In the genomic region with DNA sequence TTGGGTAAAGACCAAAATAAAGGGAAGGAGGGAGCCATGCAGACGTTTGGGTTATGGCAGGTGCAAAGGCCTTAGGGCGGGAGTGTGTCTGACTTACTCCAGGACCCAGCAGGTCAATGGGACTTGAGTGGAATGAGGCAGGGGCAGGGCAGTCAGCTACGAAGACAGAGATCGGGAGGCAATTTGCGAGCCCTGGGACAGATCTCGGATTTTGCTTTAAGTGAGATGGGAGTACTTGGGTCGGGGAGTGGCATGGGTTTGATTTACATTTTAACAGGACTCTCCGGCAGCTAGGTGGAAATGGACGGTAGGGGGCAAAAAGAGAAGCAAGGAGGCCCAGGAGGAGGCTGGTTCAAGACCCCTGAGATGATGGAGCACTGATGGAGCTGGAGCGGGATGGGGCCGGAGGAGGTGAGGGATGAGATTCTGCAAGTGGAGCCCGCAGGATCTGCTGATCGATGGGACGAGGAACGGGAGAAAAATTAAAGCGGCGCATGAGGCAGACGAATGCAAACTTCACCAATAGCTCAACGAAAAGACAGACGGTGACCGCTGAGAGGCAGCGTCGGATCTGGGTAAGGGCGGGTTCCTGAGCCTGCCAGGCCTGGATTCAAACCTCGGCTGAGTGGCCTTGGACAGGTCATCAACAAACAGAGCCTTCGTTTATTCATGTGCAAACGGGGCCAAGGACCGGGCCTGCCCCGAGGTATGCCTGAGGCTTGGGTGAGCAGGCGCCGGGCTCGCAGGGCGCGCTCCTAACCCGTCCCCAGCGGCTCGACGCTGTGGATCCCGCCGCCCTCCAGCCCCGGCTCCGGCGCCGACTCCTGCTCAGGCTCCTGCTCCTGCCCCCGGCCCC, we compare ENCODE assay signal across 8 cellular contexts. TPM values are rescaled to one million over a fixed set of nuclear protein-coding genes. Genes with fewer than 3 reads are reported as not detected.
DNase-seq lines count a peak whose midpoint lies in the region; ATAC-seq and TF ChIP-seq lines count a peak whose summit lies in the region.

No MANE protein-coding gene starts in this region.

- H3K9ac ChIP-seq in PC-3 (ENCODE audit: low read length), result peak overlapping the region; percentile 98
- H3K9ac ChIP-seq in neuronal stem cell (ENCODE audit: low read depth, low read length, poor library complexity), result peak overlapping the region; percentile 71

- H3K27me3 ChIP-seq in DOHH2 (ENCODE audit: control insufficient read depth, low read length), result no peaks in the 10 kb centered on the region
- no peaks in the 10 kb centered on the region for H3K27me3 ChIP-seq in PC-3 (ENCODE audit: low read length)
- H3K27me3 ChIP-seq in gastroesophageal sphincter, result no peaks in the 10 kb centered on the region
- no peaks in the 10 kb centered on the region for H3K27me3 ChIP-seq in neuronal stem cell (ENCODE audit: control insufficient read depth in 3 of 3, insufficient read depth in 3 of 3, low read depth in 1 of 3, low read length in 3 of 3)

- TF ChIP-seq CTCF in DOHH2 (IDR thresholded peaks at IDR 0.05; ENCODE audit: low read depth, low read length, poor library complexity, severe bottlenecking) (peak; percentile 62), PC-3 (conservative IDR thresholded peaks at IDR 0.05; ENCODE audit: low read depth, low read length) (peak; percentile 45; the same call in 1 of the 2 replicates), gastroesophageal sphincter (IDR thresholded peaks at IDR 0.05) (peak in 3 of 4 experiments; percentile 10 to 51 (median 27))

- no peaks in the 10 kb centered on the region for H4K20me1 ChIP-seq in DOHH2 (ENCODE audit: control insufficient read depth, insufficient read depth, low read depth, low read length)
- no peaks in the 10 kb centered on the region for H4K20me1 ChIP-seq in PC-3 (ENCODE audit: low read length)

- H3K4me3 ChIP-seq in DOHH2 (ENCODE audit: low read length) (peak overlapping the region; percentile 74), PC-3 (ENCODE audit: low read length) (peak overlapping the region; percentile 72), gastroesophageal sphincter (peak overlapping the region; percentile 87 to 97), neuronal stem cell (ENCODE audit: low read length in 2 of 2) (peak overlapping the region; percentile 80 to 94)

- H3K27ac ChIP-seq in DOHH2 (ENCODE audit: low read depth, low read length) (no peak overlapping the region), PC-3 (ENCODE audit: low read length) (peak overlapping the region; percentile 75), gastroesophageal sphincter (peak overlapping the region; percentile 3 to 98 (median 96)), neuronal stem cell (replicated peaks; ENCODE audit: low read length) (no peak overlapping the region)

- 7 to 8% methylated on average over 24 to 29 of the region's 45 CpGs for WGBS in gastroesophageal sphincter (ENCODE audit: low coverage in 1 of 2), 2 donors
- no CpG with 5 or more reads among the region's 45 CpGs for WGBS in neuronal stem cell (ENCODE audit: extremely low coverage in 2 of 2, insufficient read length in 2 of 2, insufficient replicate concordance in 1 of 2), 2 donors

- H3K18ac ChIP-seq in neuronal stem cell (ENCODE audit: low read length), result peak overlapping the region; percentile 55

- H4K8ac ChIP-seq in neuronal stem cell (ENCODE audit: low read depth, low read length), result no peak overlapping the region

- peaks cover 6% of the 10 kb centered on the region for H3K79me1 ChIP-seq in neuronal stem cell (ENCODE audit: low read depth, low read length)

- no peaks in the 10 kb centered on the region for H3K9me2 ChIP-seq in DOHH2 (replicated peaks; ENCODE audit: control insufficient read depth, low read length)
- no peaks in the 10 kb centered on the region for H3K9me2 ChIP-seq in PC-3 (replicated peaks; ENCODE audit: low read length)

- intact Hi-C loops in PC-3 (cut with micrococcal nuclease), result no loop called here

- no peak overlapping the region for H3K4ac ChIP-seq in neuronal stem cell (ENCODE audit: low read length)

- DNase-seq in HuH-7 (ENCODE audit: low spot score), result peak; percentile 89
- peak; percentile 81 for DNase-seq in PC-3
- DNase-seq in activated naive CD4-positive, alpha-beta T cell (lab: John Stamatoyannopoulos, UW), result peak in 3 of 4 experiments; percentile 37 to 74 (median 59)
- peak; percentile 70 for DNase-seq in neuronal stem cell (ENCODE audit: low spot score)
- DNase-seq in superior temporal gyrus (ENCODE audit: extremely low spot score), result peak; percentile 48

- H2AK5ac ChIP-seq in neuronal stem cell (ENCODE audit: low read depth, low read length), result no peak overlapping the region

- peaks cover 14% of the 10 kb centered on the region for H3K79me2 ChIP-seq in DOHH2 (ENCODE audit: control insufficient read depth, low read length)
- H3K79me2 ChIP-seq in PC-3 (ENCODE audit: low read length), result peaks cover 42% of the 10 kb centered on the region

- no peak overlapping the region for H4K91ac ChIP-seq in neuronal stem cell (ENCODE audit: low read depth, low read length, poor library complexity)

- H3K4me2 ChIP-seq in DOHH2 (ENCODE audit: low read length), result peak overlapping the region; percentile 91
- H3K4me2 ChIP-seq in PC-3 (ENCODE audit: low read length), result peak overlapping the region; percentile 95
- peak overlapping the region; percentile 72 for H3K4me2 ChIP-seq in neuronal stem cell (ENCODE audit: insufficient read depth, low read length, poor library complexity, severe bottlenecking)

- TF ChIP-seq EP300 in gastroesophageal sphincter (IDR thresholded peaks at IDR 0.05), result no peak

- no peak overlapping the region for H3K14ac ChIP-seq in neuronal stem cell (ENCODE audit: low read length)

- no peak overlapping the region for H2BK12ac ChIP-seq in neuronal stem cell (ENCODE audit: low read length)

- POLR2A ChIA-PET in PC-3 (lab: Charles Lee; ENCODE audit: unreplicated experiment), result interaction anchor here (0.6 to 1.0 kb wide), 5 partner anchors 25 to 860 kb away, joined by 3 to 19 read pairs (median 6); a partner anchor contains a TSS

- no peak for TF ChIP-seq POLR2A in gastroesophageal sphincter (IDR thresholded peaks at IDR 0.05)

- TSS peak; percentile 88 for BruUV-seq in PC-3 (replicated peaks; lab: Mats Ljungman, UMichigan)

- H3K4me1 ChIP-seq in DOHH2 (ENCODE audit: control insufficient read depth, low read length), result peaks cover 32% of the 10 kb centered on the region
- peaks cover 36% of the 10 kb centered on the region for H3K4me1 ChIP-seq in PC-3 (ENCODE audit: insufficient read depth, low read length)
- peaks cover 0 to 34% (median 13%) of the 10 kb centered on the region in 3 donors for H3K4me1 ChIP-seq in gastroesophageal sphincter
- H3K4me1 ChIP-seq in neuronal stem cell (ENCODE audit: control insufficient read depth in 2 of 2, insufficient read depth in 1 of 2, low read depth in 1 of 2, low read length in 2 of 2), result peaks cover 9 to 13% of the 10 kb centered on the region in 2 donors

- H2BK120ac ChIP-seq in neuronal stem cell (ENCODE audit: low read depth, low read length), result no peak overlapping the region

- H3F3A ChIP-seq in DOHH2 (ENCODE audit: control insufficient read depth, insufficient read depth) (peaks cover 3% of the 10 kb centered on the region; the same call in 1 of the 2 replicates), PC-3 (ENCODE audit: low read length, unreplicated experiment) (no peaks in the 10 kb centered on the region)

- H2AFZ ChIP-seq in PC-3 (ENCODE audit: low read length) (peak overlapping the region; percentile 70), neuronal stem cell (ENCODE audit: low read length) (peak overlapping the region; percentile 93)

- H3K23ac ChIP-seq in neuronal stem cell (ENCODE audit: low read depth, low read length, poor library complexity), result no peak overlapping the region

- no peak overlapping the region for H2BK15ac ChIP-seq in neuronal stem cell (ENCODE audit: low read length)

- H3K9me3 ChIP-seq in DOHH2 (ENCODE audit: control insufficient read depth, insufficient read depth, low read length) (no peaks in the 10 kb centered on the region), PC-3 (ENCODE audit: low read length) (no peaks in the 10 kb centered on the region), gastroesophageal sphincter (no peaks in the 10 kb centered on the region), neuronal stem cell (replicated peaks in 1 of 2; ENCODE audit: control insufficient read depth in 2 of 2, insufficient read depth in 1 of 2, low read depth in 1 of 2, low read length in 2 of 2) (peaks cover 0 to 20% of the 10 kb centered on the region in 2 donors)

- ATAC-seq in GM21528 (IDR thresholded peaks at IDR 0.05; ENCODE audit: low FRiP score, unreplicated experiment), result peak; percentile 49
- peak; percentile 84 for ATAC-seq in PC-3
- peak; percentile 89 for ATAC-seq in gastroesophageal sphincter

- peaks cover 15% of the 10 kb centered on the region for H3K36me3 ChIP-seq in DOHH2 (ENCODE audit: control insufficient read depth, low read length)
- H3K36me3 ChIP-seq in PC-3 (ENCODE audit: low read depth, low read length), result peaks cover 16% of the 10 kb centered on the region
- H3K36me3 ChIP-seq in gastroesophageal sphincter, result peaks cover 0 to 25% of the 10 kb centered on the region in 2 donors
- peaks cover 7 to 27% of the 10 kb centered on the region in 2 donors for H3K36me3 ChIP-seq in neuronal stem cell (replicated peaks in 1 of 2; ENCODE audit: control insufficient read depth in 2 of 2, insufficient read depth in 2 of 2, low read length in 2 of 2)

- CTCF ChIA-PET in PC-3 (lab: Charles Lee), result interaction anchor here (0.6 to 1.2 kb wide), 2 partner anchors 24 to 27 kb away, joined by 3 to 6 read pairs; no protein-coding TSS in a partner anchor

- no peak overlapping the region for H2BK5ac ChIP-seq in neuronal stem cell (ENCODE audit: low read length)

RNA-seq across cellular contexts. Expression of a gene that starts 0.8 kb away (rescaled TPM):
- 115 and 137 TPM in 2 replicates for total RNA-seq in PC-3 (2014; rRNA removed)
- 100 to 1,000 TPM in 1 of 4 donors, 10 to 100 TPM in 3; 50.9 to 111 (median 82.1) TPM for total RNA-seq in gastroesophageal sphincter
- 33.0 TPM for polyA plus RNA-seq in neuronal stem cell (2013, experiment 1 of 2)
- polyA plus RNA-seq in neuronal stem cell (2013, experiment 2 of 2), result 31.6 TPM

RNA-seq across cellular contexts. Expression of a gene that starts 26.8 kb away (rescaled TPM):
- 160 and 193 TPM in 2 replicates for total RNA-seq in PC-3 (2014; rRNA removed)
- 1 to 10 TPM in 3 of 4 donors, under 1 TPM in 1; 0.31 to 5.6 (median 3.9) TPM for total RNA-seq in gastroesophageal sphincter
- 5.1 TPM for polyA plus RNA-seq in neuronal stem cell (2013, experiment 1 of 2)
- polyA plus RNA-seq in neuronal stem cell (2013, experiment 2 of 2), result 4.6 TPM

RNA-seq across cellular contexts. Expression of a gene that starts 55.0 kb away (rescaled TPM):
- 24.2 and 26.3 TPM in 2 replicates for total RNA-seq in PC-3 (2014; rRNA removed)
- total RNA-seq in gastroesophageal sphincter, result 10 to 100 TPM; 39.6 to 51.2 (median 39.9) TPM
- polyA plus RNA-seq in neuronal stem cell (2013, experiment 1 of 2), result 18.3 TPM
- 18.9 TPM for polyA plus RNA-seq in neuronal stem cell (2013, experiment 2 of 2)

Comparison
In these comparisons a context has a peak if more than half of its experiments do, and no peak if none do; other contexts are left out.
1. H3K27ac ChIP-seq: peak in PC-3 (single experiment) and gastroesophageal sphincter (4 of 4); none in DOHH2 (single experiment) and neuronal stem cell (single experiment).
2. RNA of a gene that starts 26.8 kb away (total RNA-seq): 160 to 193 TPM in PC-3; 0.31 to 5.6 TPM in gastroesophageal sphincter; every median in the first group is over 10 times any median in the second.
3. Peak in every context shown above with its lines, with median percentiles within 50 percentile points of each other: H3K4me2 ChIP-seq, H3K4me3 ChIP-seq, CTCF ChIP-seq, ATAC-seq and DNase-seq.